ENCODE assay signal across 1 cellular context in the genomic region with DNA sequence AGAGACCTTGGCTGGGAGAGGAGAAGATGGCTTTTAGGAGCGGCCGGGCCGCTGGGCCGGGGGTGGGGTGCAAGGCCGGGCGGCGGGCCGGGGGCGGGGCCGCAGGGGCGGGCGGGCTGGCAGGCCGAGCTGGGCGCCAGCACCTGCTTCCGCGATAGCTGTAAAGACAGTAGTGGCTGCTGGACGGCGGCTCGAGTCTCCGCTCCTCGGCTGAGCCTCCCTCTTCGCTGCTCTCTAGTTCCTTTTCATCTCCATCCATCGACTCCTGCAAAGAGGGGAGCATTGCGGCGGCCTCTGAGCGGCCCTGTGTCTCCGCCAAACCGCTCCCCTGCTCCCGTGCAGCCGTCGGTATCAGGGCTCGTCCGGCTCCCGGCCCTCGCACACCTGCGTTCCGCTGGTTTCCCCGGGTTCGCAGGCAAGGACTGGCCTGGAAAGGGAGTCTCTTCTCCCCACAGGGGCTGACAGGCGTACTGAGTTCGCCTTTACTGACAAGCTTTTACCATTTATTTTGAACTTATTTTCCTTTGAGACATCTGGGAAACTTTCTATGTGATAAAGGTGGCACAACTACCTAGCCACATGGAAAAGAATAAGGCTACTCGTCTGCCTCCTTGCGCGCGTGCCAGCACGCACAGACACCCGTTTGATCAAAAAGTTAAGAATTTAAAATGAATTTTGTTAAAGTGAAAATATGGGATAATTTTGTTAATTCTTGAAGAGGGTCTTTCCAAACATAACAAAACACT.
TF ChIP-seq lines count a peak whose summit lies in the region.

A gene with protein sequence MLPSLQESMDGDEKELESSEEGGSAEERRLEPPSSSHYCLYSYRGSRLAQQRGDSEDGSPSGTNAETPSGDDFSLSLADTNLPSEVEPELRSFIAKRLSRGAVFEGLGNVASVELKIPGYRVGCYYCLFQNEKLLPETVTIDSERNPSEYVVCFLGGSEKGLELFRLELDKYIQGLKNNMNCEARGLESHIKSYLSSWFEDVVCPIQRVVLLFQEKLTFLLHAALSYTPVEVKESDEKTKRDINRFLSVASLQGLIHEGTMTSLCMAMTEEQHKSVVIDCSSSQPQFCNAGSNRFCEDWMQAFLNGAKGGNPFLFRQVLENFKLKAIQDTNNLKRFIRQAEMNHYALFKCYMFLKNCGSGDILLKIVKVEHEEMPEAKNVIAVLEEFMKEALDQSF (minus strand): TSS at position 317 of the 746 bp plus-strand sequence. CDS start 34 bp downstream, at position 283.

TF ChIP-seq in Ishikawa, 13 proteins besides CTCF, POLR2A, EP300 and RAD21 (continued from another document):
- TF ChIP-seq, protein P1, sequence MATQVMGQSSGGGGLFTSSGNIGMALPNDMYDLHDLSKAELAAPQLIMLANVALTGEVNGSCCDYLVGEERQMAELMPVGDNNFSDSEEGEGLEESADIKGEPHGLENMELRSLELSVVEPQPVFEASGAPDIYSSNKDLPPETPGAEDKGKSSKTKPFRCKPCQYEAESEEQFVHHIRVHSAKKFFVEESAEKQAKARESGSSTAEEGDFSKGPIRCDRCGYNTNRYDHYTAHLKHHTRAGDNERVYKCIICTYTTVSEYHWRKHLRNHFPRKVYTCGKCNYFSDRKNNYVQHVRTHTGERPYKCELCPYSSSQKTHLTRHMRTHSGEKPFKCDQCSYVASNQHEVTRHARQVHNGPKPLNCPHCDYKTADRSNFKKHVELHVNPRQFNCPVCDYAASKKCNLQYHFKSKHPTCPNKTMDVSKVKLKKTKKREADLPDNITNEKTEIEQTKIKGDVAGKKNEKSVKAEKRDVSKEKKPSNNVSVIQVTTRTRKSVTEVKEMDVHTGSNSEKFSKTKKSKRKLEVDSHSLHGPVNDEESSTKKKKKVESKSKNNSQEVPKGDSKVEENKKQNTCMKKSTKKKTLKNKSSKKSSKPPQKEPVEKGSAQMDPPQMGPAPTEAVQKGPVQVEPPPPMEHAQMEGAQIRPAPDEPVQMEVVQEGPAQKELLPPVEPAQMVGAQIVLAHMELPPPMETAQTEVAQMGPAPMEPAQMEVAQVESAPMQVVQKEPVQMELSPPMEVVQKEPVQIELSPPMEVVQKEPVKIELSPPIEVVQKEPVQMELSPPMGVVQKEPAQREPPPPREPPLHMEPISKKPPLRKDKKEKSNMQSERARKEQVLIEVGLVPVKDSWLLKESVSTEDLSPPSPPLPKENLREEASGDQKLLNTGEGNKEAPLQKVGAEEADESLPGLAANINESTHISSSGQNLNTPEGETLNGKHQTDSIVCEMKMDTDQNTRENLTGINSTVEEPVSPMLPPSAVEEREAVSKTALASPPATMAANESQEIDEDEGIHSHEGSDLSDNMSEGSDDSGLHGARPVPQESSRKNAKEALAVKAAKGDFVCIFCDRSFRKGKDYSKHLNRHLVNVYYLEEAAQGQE (IDR thresholded peaks at IDR 0.05; ENCODE audit: low read depth): no peak; the same call in 1 of the 2 replicates
TF ChIP-seq in Ishikawa: peak in this region for 8.
